9 cellular contexts compared by ENCODE assay signal in the genomic region with DNA sequence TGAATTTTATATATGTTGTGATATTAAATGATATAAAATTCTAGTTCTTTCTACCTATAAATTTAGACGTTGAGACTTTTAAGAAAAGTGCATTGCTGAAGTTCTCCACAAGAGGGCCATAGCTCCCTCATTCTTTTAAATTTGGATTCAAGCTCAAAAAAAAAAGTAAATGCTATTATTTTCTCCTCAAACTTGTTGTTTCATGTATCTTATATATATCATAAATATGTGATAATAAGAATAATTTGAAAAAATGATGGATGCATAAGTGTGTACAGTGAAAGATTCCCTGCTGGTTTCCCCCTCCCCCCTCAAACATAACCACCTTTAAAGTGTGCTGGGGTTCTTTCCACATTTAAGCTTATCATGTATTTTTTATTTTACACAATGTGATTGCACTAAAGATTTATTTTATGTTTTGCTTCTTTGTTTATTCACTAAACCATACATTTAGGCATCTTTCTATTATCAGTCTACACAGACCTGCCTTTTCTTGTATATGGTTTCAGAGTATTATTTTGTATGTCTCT.
A peak's percentile ranks its signal among the peaks of the same experiment; 100 is the strongest.
DNase-seq lines count a peak whose midpoint lies in the region; ATAC-seq and TF ChIP-seq lines count a peak whose summit lies in the region.
"Had no signal": no experiment of that assay in that cellular context is flagged by ENCODE, and none has a peak within 500 bp of the region (broad histone marks: within the 10 kb centered on the region; RNA-seq: fewer than 3 reads in every experiment).

No MANE protein-coding gene starts in this region.

- no peaks in the 10 kb centered on the region for H3K27me3 Mint-ChIP-seq in effector memory CD8-positive, alpha-beta T cell
- H3K27me3 Mint-ChIP-seq: stimulated activated naive CD8-positive, alpha-beta T cell treated with anti-CD3 and anti-CD28 coated beads, Interleukin-15, Interleukin-2, amounts not matched to agents 100 ng/mL and 50 ng/mL, for 24 hours had no signal

- no peak overlapping the region for H3K23ac ChIP-seq in trophoblast cell (ENCODE audit: low read length)

- ATAC-seq in heart left ventricle = no peak
- no peak for ATAC-seq in Right ventricle myocardium superior (ENCODE audit: poor library complexity)
- no peak for ATAC-seq in left colon
- no peak for ATAC-seq in effector memory CD8-positive, alpha-beta T cell (replicated peaks)
- ATAC-seq in GM19467 (IDR thresholded peaks at IDR 0.05; ENCODE audit: unreplicated experiment) = no peak

- no peaks in the 10 kb centered on the region for H3K4me1 ChIP-seq in heart left ventricle
- no peaks in the 10 kb centered on the region for H3K4me1 ChIP-seq in trophoblast cell (ENCODE audit: control insufficient read depth in 1 of 2, insufficient read depth in 2 of 2, low read length in 2 of 2)

- H3K4me3 ChIP-seq in heart left ventricle (peak overlapping the region in 4 of 12 donors; percentile 5 to 35 (median 17)), dorsolateral prefrontal cortex (no peak overlapping the region), trophoblast cell (ENCODE audit: low read depth, low read length) (no peak overlapping the region)

- DNase-seq in heart left ventricle (no peak), Right ventricle myocardium superior (no peak), NCI-H146 (lab: John Stamatoyannopoulos, UW) (peak; percentile 18), dorsolateral prefrontal cortex (no peak), trophoblast cell (peak; percentile 19 to 71), left colon (no peak)
- DNase-seq in effector memory CD8-positive, alpha-beta T cell = no peak

- no peak overlapping the region for H4K91ac ChIP-seq in trophoblast cell (ENCODE audit: low read depth, low read length)

- no peak overlapping the region for H2AK5ac ChIP-seq in trophoblast cell (ENCODE audit: low read length)

- no peak overlapping the region for H3K4ac ChIP-seq in trophoblast cell (ENCODE audit: low read depth, low read length)

- no peaks in the 10 kb centered on the region for H3K79me1 ChIP-seq in trophoblast cell (ENCODE audit: low read length)

- H3K9me3 Mint-ChIP-seq in effector memory CD8-positive, alpha-beta T cell = peaks cover 0 to 2% of the 10 kb centered on the region in 2 donors
- H3K9me3 Mint-ChIP-seq: stimulated activated naive CD8-positive, alpha-beta T cell treated with anti-CD3 and anti-CD28 coated beads, Interleukin-15, Interleukin-2, amounts not matched to agents 100 ng/mL and 50 ng/mL, for 24 hours had no signal

- H3K36me3 ChIP-seq in heart left ventricle (no peaks in the 10 kb centered on the region), trophoblast cell (ENCODE audit: control insufficient read depth in 1 of 2, insufficient read depth in 2 of 2, low read length in 2 of 2) (no peaks in the 10 kb centered on the region)

- H3K14ac ChIP-seq in trophoblast cell (ENCODE audit: low read length) = no peak overlapping the region

- H3K36me3 Mint-ChIP-seq in effector memory CD8-positive, alpha-beta T cell (ENCODE audit: insufficient read depth) = no peaks in the 10 kb centered on the region

- no peak overlapping the region for H3K27ac Mint-ChIP-seq in effector memory CD8-positive, alpha-beta T cell
- H3K27ac Mint-ChIP-seq: stimulated activated naive CD8-positive, alpha-beta T cell treated with anti-CD3 and anti-CD28 coated beads, Interleukin-15, Interleukin-2, amounts not matched to agents 100 ng/mL and 50 ng/mL, for 24 hours had no signal

- WGBS in heart left ventricle, 4 donors = 0 to 3% (median 1%) methylated on average over 1 of the region's 1 CpG
- no CpG with 5 or more reads among the region's 1 CpG for WGBS in trophoblast cell (ENCODE audit: extremely low coverage, insufficient coverage, insufficient read length)

- no peak overlapping the region for H4K12ac ChIP-seq in trophoblast cell (ENCODE audit: low read depth, low read length)

- H3K9me3 ChIP-seq in heart left ventricle (no peaks in the 10 kb centered on the region), trophoblast cell (ENCODE audit: insufficient read depth, low read depth, low read length) (no peaks in the 10 kb centered on the region)

- H2AFZ ChIP-seq in trophoblast cell (ENCODE audit: insufficient read depth, low read length, poor library complexity) = no peak overlapping the region

- no peak for TF ChIP-seq POLR2A in heart left ventricle (IDR thresholded peaks at IDR 0.05)

- no peak overlapping the region for H3K27ac ChIP-seq in heart left ventricle
- H3K27ac ChIP-seq in dorsolateral prefrontal cortex = no peak overlapping the region
- no peak overlapping the region for H3K27ac ChIP-seq in trophoblast cell (ENCODE audit: low read depth, low read length)

- no peak overlapping the region for H3K4me3 Mint-ChIP-seq in effector memory CD8-positive, alpha-beta T cell
- H3K4me3 Mint-ChIP-seq: stimulated activated naive CD8-positive, alpha-beta T cell treated with anti-CD3 and anti-CD28 coated beads, Interleukin-15, Interleukin-2, amounts not matched to agents 100 ng/mL and 50 ng/mL, for 24 hours had no signal

- H2BK5ac ChIP-seq in trophoblast cell (ENCODE audit: low read depth, low read length, poor library complexity) = no peak overlapping the region

- H4K8ac ChIP-seq in trophoblast cell (ENCODE audit: low read depth, low read length) = no peak overlapping the region

- H3K9ac ChIP-seq in trophoblast cell (ENCODE audit: low read length) = no peak overlapping the region

- TF ChIP-seq CTCF in heart left ventricle (IDR thresholded peaks at IDR 0.05) (peak; percentile 61 to 90 (median 77)), dorsolateral prefrontal cortex (IDR thresholded peaks at IDR 0.05 in 54 of 56, conservative IDR thresholded peaks at IDR 0.05 in 2 of 56; ENCODE audit: low read depth in 1 of 56, partially characterized antibody in 56 of 56) (peak; percentile 57 to 81 (median 71))

- no peaks in the 10 kb centered on the region for H3K4me1 Mint-ChIP-seq in effector memory CD8-positive, alpha-beta T cell (ENCODE audit: low read depth in 2 of 2)

- no peaks in the 10 kb centered on the region for H3K27me3 ChIP-seq in heart left ventricle
- H3K27me3 ChIP-seq in dorsolateral prefrontal cortex = peaks cover 0 to 17% (median 0%) of the 10 kb centered on the region in 45 donors
- H3K27me3 ChIP-seq in trophoblast cell (ENCODE audit: insufficient read depth, low read length) = no peaks in the 10 kb centered on the region

- no peaks in the 10 kb centered on the region for H3K79me2 ChIP-seq in trophoblast cell (ENCODE audit: control insufficient read depth, insufficient read depth, low read length, poor library complexity)

- intact Hi-C loops in heart left ventricle (cut with DNase I) = loop anchor here in 8 of 10 donors (5.0 to 10.0 kb wide), 5 partner anchors 170 to 880 kb away; partner anchors contain the start of gene MECOM (in 2 of the 8)
- intact Hi-C loops in Right ventricle myocardium superior (cut with DNase I) = no loop called here
- intact Hi-C loops in dorsolateral prefrontal cortex (cut with DNase I) = loop anchor here in 1 of 2 donors (10.0 kb wide), 1 partner anchor 800 kb away; the partner anchor contains the start of gene MECOM
- intact Hi-C loops in left colon (cut with DNase I, micrococcal nuclease) = no loop called here

- no peak overlapping the region for H2BK12ac ChIP-seq in trophoblast cell (ENCODE audit: low read length)

- H3K18ac ChIP-seq in trophoblast cell (ENCODE audit: low read length) = no peak overlapping the region

- no peak overlapping the region for H2BK120ac ChIP-seq in trophoblast cell (ENCODE audit: insufficient read depth, low read length, poor library complexity)

- H3K4me2 ChIP-seq in trophoblast cell (ENCODE audit: low read length) = no peak overlapping the region

Comparison
In these comparisons a context has a peak if more than half of its experiments do, and no peak if none do; other contexts are left out.
1. intact Hi-C loops: an anchor here in heart left ventricle (5.0 to 10.0 kb wide); none called in Right ventricle myocardium superior and left colon.
2. DNase-seq: peak in NCI-H146 (single experiment) and trophoblast cell (2 of 2); none in heart left ventricle (0 of 5), Right ventricle myocardium superior (single experiment), dorsolateral prefrontal cortex (0 of 10), left colon (0 of 2) and effector memory CD8-positive, alpha-beta T cell (0 of 3).